In genomic region chr10:100829933-100830727, GRCh38 we compare ENCODE assay signal across 12 cellular contexts.
DNase-seq lines count a peak whose midpoint lies in the region; ATAC-seq and TF ChIP-seq lines count a peak whose summit lies in the region.
"Had no signal": no experiment of that assay in that cellular context is flagged by ENCODE, and none has a peak within 500 bp of the region (broad histone marks: within the 10 kb centered on the region; RNA-seq: fewer than 3 reads in every experiment).

No MANE protein-coding gene starts in this region.

- no peak for DNase-seq in CD8-positive, alpha-beta T cell
- DNase-seq in effector memory CD8-positive, alpha-beta T cell: no peak
- DNase-seq in neuronal stem cell (ENCODE audit: low spot score) (no peak), DMS153 treated with DMSO at 0.1 percent for 48 hours (lab: John Stamatoyannopoulos, UW; ENCODE audit: unreplicated experiment) (no peak), NCI-H2081 treated with DMSO at 0.1 percent for 48 hours (lab: John Stamatoyannopoulos, UW) (no peak)
- DNase-seq: C1 segment of cervical spinal cord, foreskin keratinocyte, NCI-H1105, PC-3 had no signal

- peaks cover 38% of the 10 kb centered on the region for H3K4me1 ChIP-seq in CD8-positive, alpha-beta T cell (ENCODE audit: insufficient read depth, low read length)
- H3K4me1 ChIP-seq in neuronal stem cell (ENCODE audit: control insufficient read depth in 2 of 2, insufficient read depth in 1 of 2, low read depth in 1 of 2, low read length in 2 of 2): peaks cover 9% of the 10 kb centered on the region in 2 donors
- H3K4me1 ChIP-seq: foreskin keratinocyte had no signal

- H2AFZ ChIP-seq in neuronal stem cell (ENCODE audit: low read length): peak overlapping the region; percentile 18

- H3K36me3 Mint-ChIP-seq in CD8-positive, alpha-beta T cell: no peaks in the 10 kb centered on the region
- peaks cover 4% of the 10 kb centered on the region for H3K36me3 Mint-ChIP-seq in IgD-negative memory B cell
- H3K36me3 Mint-ChIP-seq in effector memory CD8-positive, alpha-beta T cell (ENCODE audit: insufficient read depth): no peaks in the 10 kb centered on the region

- H2BK120ac ChIP-seq in neuronal stem cell (ENCODE audit: low read depth, low read length): no peak overlapping the region

- H3K4me3 Mint-ChIP-seq in CD8-positive, alpha-beta T cell: peak overlapping the region; percentile 77
- peak overlapping the region; percentile 20 to 74 (median 58) for H3K4me3 Mint-ChIP-seq in IgD-negative memory B cell
- H3K4me3 Mint-ChIP-seq in effector memory CD8-positive, alpha-beta T cell: peak overlapping the region; percentile 88 to 90

- no peak overlapping the region for H4K91ac ChIP-seq in neuronal stem cell (ENCODE audit: low read depth, low read length, poor library complexity)

- no peak for ATAC-seq in CD8-positive, alpha-beta T cell
- ATAC-seq in effector memory CD8-positive, alpha-beta T cell (replicated peaks): no peak
- no peak for ATAC-seq in HG03135 (IDR thresholded peaks at IDR 0.05; ENCODE audit: unreplicated experiment)
- ATAC-seq: foreskin keratinocyte, sciatic nerve had no signal

- no peak overlapping the region for H3K27ac Mint-ChIP-seq in CD8-positive, alpha-beta T cell
- H3K27ac Mint-ChIP-seq in IgD-negative memory B cell: peak overlapping the region in 2 of 3 donors; percentile 56 to 84
- no peak overlapping the region for H3K27ac Mint-ChIP-seq in effector memory CD8-positive, alpha-beta T cell

- no peak overlapping the region for H4K8ac ChIP-seq in neuronal stem cell (ENCODE audit: low read depth, low read length)

- no peaks in the 10 kb centered on the region for H3K9me3 Mint-ChIP-seq in CD8-positive, alpha-beta T cell
- peaks cover 0 to 3% (median 0%) of the 10 kb centered on the region in 3 donors for H3K9me3 Mint-ChIP-seq in IgD-negative memory B cell
- H3K9me3 Mint-ChIP-seq in effector memory CD8-positive, alpha-beta T cell: no peaks in the 10 kb centered on the region

- no peaks in the 10 kb centered on the region for H3K79me1 ChIP-seq in neuronal stem cell (ENCODE audit: low read depth, low read length)

- no peaks in the 10 kb centered on the region for H3K36me3 ChIP-seq in CD8-positive, alpha-beta T cell (ENCODE audit: insufficient read depth, low read length)
- H3K36me3 ChIP-seq in neuronal stem cell (replicated peaks in 1 of 2; ENCODE audit: control insufficient read depth in 2 of 2, insufficient read depth in 2 of 2, low read length in 2 of 2): no peaks in the 10 kb centered on the region

- no peak overlapping the region for H2BK15ac ChIP-seq in neuronal stem cell (ENCODE audit: low read length)

- no peak for TF ChIP-seq CTCF in CD8-positive, alpha-beta T cell (IDR thresholded peaks at IDR 0.05)

- peaks cover 54% of the 10 kb centered on the region for H3K27me3 ChIP-seq in CD8-positive, alpha-beta T cell (ENCODE audit: insufficient read depth, low read length)
- peaks cover 36 to 99% (median 87%) of the 10 kb centered on the region in 3 experiments for H3K27me3 ChIP-seq in neuronal stem cell (ENCODE audit: control insufficient read depth in 3 of 3, insufficient read depth in 3 of 3, low read depth in 1 of 3, low read length in 3 of 3)

- H2AK5ac ChIP-seq in neuronal stem cell (ENCODE audit: low read depth, low read length): peak overlapping the region; percentile 17

- POLR2A ChIA-PET in CD8-positive, alpha-beta T cell (lab: Charles Lee): no interaction called here

- peaks cover 25% of the 10 kb centered on the region for H3K4me1 Mint-ChIP-seq in CD8-positive, alpha-beta T cell (ENCODE audit: low read depth)
- H3K4me1 Mint-ChIP-seq in IgD-negative memory B cell: peaks cover 18 to 19% (median 19%) of the 10 kb centered on the region in 3 donors
- H3K4me1 Mint-ChIP-seq in effector memory CD8-positive, alpha-beta T cell (ENCODE audit: low read depth in 2 of 2): peaks cover 13 to 32% of the 10 kb centered on the region in 2 donors

- CTCF ChIA-PET in CD8-positive, alpha-beta T cell (lab: Charles Lee): no interaction called here

- peaks cover 75% of the 10 kb centered on the region for H3K27me3 Mint-ChIP-seq in CD8-positive, alpha-beta T cell (ENCODE audit: low read depth)
- H3K27me3 Mint-ChIP-seq in IgD-negative memory B cell: peaks cover 65% of the 10 kb centered on the region
- peaks cover 21 to 82% of the 10 kb centered on the region in 2 donors for H3K27me3 Mint-ChIP-seq in effector memory CD8-positive, alpha-beta T cell

- no peak overlapping the region for H3K14ac ChIP-seq in neuronal stem cell (ENCODE audit: low read length)

- peak overlapping the region; percentile 35 for H3K18ac ChIP-seq in neuronal stem cell (ENCODE audit: low read length)

- H3K27ac ChIP-seq in CD8-positive, alpha-beta T cell (ENCODE audit: low read depth, low read length): no peak overlapping the region
- no peak overlapping the region for H3K27ac ChIP-seq in neuronal stem cell (replicated peaks; ENCODE audit: low read length)
- H3K27ac ChIP-seq: foreskin keratinocyte had no signal

- no peak overlapping the region for H3K23ac ChIP-seq in neuronal stem cell (ENCODE audit: low read depth, low read length, poor library complexity)

- intact Hi-C loops in CD8-positive, alpha-beta T cell (cut with DNase I, micrococcal nuclease): loop anchor here (2.0 to 5.0 kb wide), 2 partner anchors 83 to 268 kb away; partner anchors contain the start of gene SLF2 (in 1 of the 2)

- H3K9me3 ChIP-seq in CD8-positive, alpha-beta T cell (ENCODE audit: low read length): no peaks in the 10 kb centered on the region
- H3K9me3 ChIP-seq in neuronal stem cell (replicated peaks in 1 of 2; ENCODE audit: control insufficient read depth in 2 of 2, insufficient read depth in 1 of 2, low read depth in 1 of 2, low read length in 2 of 2): peaks cover 0 to 2% of the 10 kb centered on the region in 2 donors

- WGBS in neuronal stem cell (ENCODE audit: extremely low coverage in 2 of 2, insufficient read length in 2 of 2, insufficient replicate concordance in 1 of 2), 2 donors: no CpG with 5 or more reads among the region's 44 CpGs

- H3K4me2 ChIP-seq in neuronal stem cell (ENCODE audit: insufficient read depth, low read length, poor library complexity, severe bottlenecking): no peak overlapping the region

- no peak overlapping the region for H2BK12ac ChIP-seq in neuronal stem cell (ENCODE audit: low read length)

- H3K4ac ChIP-seq in neuronal stem cell (ENCODE audit: low read length): no peak overlapping the region

- no peak overlapping the region for H3K9ac ChIP-seq in neuronal stem cell (ENCODE audit: low read depth, low read length, poor library complexity)

- H3K4me3 ChIP-seq in CD8-positive, alpha-beta T cell (ENCODE audit: low read depth, low read length): no peak overlapping the region
- no peak overlapping the region for H3K4me3 ChIP-seq in neuronal stem cell (ENCODE audit: low read length in 2 of 2)

- H2BK5ac ChIP-seq in neuronal stem cell (ENCODE audit: low read length): peak overlapping the region; percentile 4

Comparison
In these comparisons a context has a peak if more than half of its experiments do, and no peak if none do; other contexts are left out.
1. H3K27ac Mint-ChIP-seq: peak in IgD-negative memory B cell (2 of 3); none in CD8-positive, alpha-beta T cell (single experiment) and effector memory CD8-positive, alpha-beta T cell (0 of 2).
2. Peak in every context shown above with its lines, with median percentiles within 50 percentile points of each other: H3K4me3 Mint-ChIP-seq.